20 cellular contexts compared by ENCODE assay signal in genomic region chr15:84926491-84927220, GRCh38. TPM values are rescaled to one million over a fixed set of nuclear protein-coding genes. Genes with fewer than 3 reads are reported as not detected.
"Had no signal": no experiment of that assay in that cellular context is flagged by ENCODE, and none has a peak within 500 bp of the region (broad histone marks: within the 10 kb centered on the region; RNA-seq: fewer than 3 reads in every experiment).

No MANE protein-coding gene starts in this region.

- H3K27me3 ChIP-seq: upper lobe of left lung had no signal

- H3K4me3 Mint-ChIP-seq: activated CD4-positive, alpha-beta T cell treated with anti-CD3 and anti-CD28 coated beads, Interleukin-2, amount 10 ng/mL, durations not matched to agents 7 days and 5 days; activated naive CD4-positive, alpha-beta T cell treated with anti-CD3 and anti-CD28 coated beads for 36 hours; activated T-helper 17 cell treated with anti-CD3 and anti-CD28 coated beads, Interleukin-2, amount 50 U/mL, for 72 hours; naive thymus-derived CD8-positive, alpha-beta T cell had no signal

- H3K27ac ChIP-seq: lower lobe of right lung, prostate gland had no signal

- H3K27me3 Mint-ChIP-seq: activated T-helper 17 cell treated with anti-CD3 and anti-CD28 coated beads, Interleukin-2, amount 50 U/mL, for 72 hours; naive thymus-derived CD8-positive, alpha-beta T cell had no signal

- H3K27ac Mint-ChIP-seq: activated CD4-positive, alpha-beta T cell treated with anti-CD3 and anti-CD28 coated beads, Interleukin-2, amount 10 ng/mL, durations not matched to agents 7 days and 5 days; activated naive CD4-positive, alpha-beta T cell treated with anti-CD3 and anti-CD28 coated beads for 36 hours; activated T-helper 17 cell treated with anti-CD3 and anti-CD28 coated beads, Interleukin-2, amount 50 U/mL, for 72 hours; naive thymus-derived CD8-positive, alpha-beta T cell had no signal

- H3K4me1 ChIP-seq: prostate gland had no signal

- H3K4me3 ChIP-seq: lower lobe of right lung, prostate gland, upper lobe of left lung had no signal

- H3K36me3 ChIP-seq: lower lobe of right lung, prostate gland, upper lobe of left lung had no signal

- H3K36me3 Mint-ChIP-seq: naive thymus-derived CD8-positive, alpha-beta T cell had no signal

- H3K9me3 Mint-ChIP-seq: activated CD4-positive, alpha-beta T cell treated with anti-CD3 and anti-CD28 coated beads, Interleukin-2, amount 10 ng/mL, durations not matched to agents 7 days and 5 days; activated naive CD4-positive, alpha-beta T cell treated with anti-CD3 and anti-CD28 coated beads for 36 hours; activated T-helper 17 cell treated with anti-CD3 and anti-CD28 coated beads, Interleukin-2, amount 50 U/mL, for 72 hours; naive thymus-derived CD8-positive, alpha-beta T cell had no signal

- H3K9me3 ChIP-seq: lower lobe of right lung, prostate gland, SK-N-SH, upper lobe of left lung had no signal

- H3K4me1 Mint-ChIP-seq: activated T-helper 17 cell treated with anti-CD3 and anti-CD28 coated beads, Interleukin-2, amount 50 U/mL, for 72 hours had no signal

- DNase-seq: activated CD4-positive, alpha-beta T cell treated with anti-CD3 and anti-CD28 coated beads, Interleukin-2, amount 10 ng/mL, durations not matched to agents 7 days and 5 days; activated CD4-positive, CD25-positive, alpha-beta regulatory T cell; activated CD8-positive, alpha-beta memory T cell treated with anti-CD3 and anti-CD28 coated beads for 24 hours; activated naive CD4-positive, alpha-beta T cell treated with anti-CD3 and anti-CD28 coated beads for 36 hours; activated T-cell treated with anti-CD3 and anti-CD28 coated beads for 4 hours; central memory CD4-positive, alpha-beta T cell; cortex of kidney; effector memory CD4-positive, alpha-beta T cell; lower lobe of right lung; midbrain; naive thymus-derived CD8-positive, alpha-beta T cell; occipital lobe; SK-N-SH; stimulated activated CD4-positive, alpha-beta T cell treated with anti-CD3 and anti-CD28 coated beads, Interleukin-15, amount 100 ng/mL, for 24 hours; stimulated activated CD4-positive, alpha-beta T cell treated with anti-CD3 and anti-CD28 coated beads, Interleukin-4, amount 100 ng/mL, for 4 hours; upper lobe of left lung had no signal

RNA-seq across cellular contexts. Expression of gene SLC28A1, which starts 42.2 kb away (rescaled TPM):
- total RNA-seq: activated CD4-positive, alpha-beta T cell treated with anti-CD3 and anti-CD28 coated beads, Interleukin-2, amount 10 ng/mL, durations not matched to agents 7 days and 5 days; activated naive CD4-positive, alpha-beta T cell treated with anti-CD3 and anti-CD28 coated beads for 36 hours; activated T-helper 17 cell treated with anti-CD3 and anti-CD28 coated beads, Interleukin-2, amount 50 U/mL, for 72 hours; epithelial cell of proximal tubule; lower lobe of right lung; naive thymus-derived CD8-positive, alpha-beta T cell; occipital lobe; prostate gland; T-helper 1 cell treated with Interleukin-12 subunit alpha and Interleukin-12 subunit beta and Interleukin-4 antibody, amounts not matched to agents 30 ng/mL and 1 ng/mL, for 36 hours; upper lobe of left lung had no signal
